ENCODE assay signal across 8 cellular contexts in the genomic region with DNA sequence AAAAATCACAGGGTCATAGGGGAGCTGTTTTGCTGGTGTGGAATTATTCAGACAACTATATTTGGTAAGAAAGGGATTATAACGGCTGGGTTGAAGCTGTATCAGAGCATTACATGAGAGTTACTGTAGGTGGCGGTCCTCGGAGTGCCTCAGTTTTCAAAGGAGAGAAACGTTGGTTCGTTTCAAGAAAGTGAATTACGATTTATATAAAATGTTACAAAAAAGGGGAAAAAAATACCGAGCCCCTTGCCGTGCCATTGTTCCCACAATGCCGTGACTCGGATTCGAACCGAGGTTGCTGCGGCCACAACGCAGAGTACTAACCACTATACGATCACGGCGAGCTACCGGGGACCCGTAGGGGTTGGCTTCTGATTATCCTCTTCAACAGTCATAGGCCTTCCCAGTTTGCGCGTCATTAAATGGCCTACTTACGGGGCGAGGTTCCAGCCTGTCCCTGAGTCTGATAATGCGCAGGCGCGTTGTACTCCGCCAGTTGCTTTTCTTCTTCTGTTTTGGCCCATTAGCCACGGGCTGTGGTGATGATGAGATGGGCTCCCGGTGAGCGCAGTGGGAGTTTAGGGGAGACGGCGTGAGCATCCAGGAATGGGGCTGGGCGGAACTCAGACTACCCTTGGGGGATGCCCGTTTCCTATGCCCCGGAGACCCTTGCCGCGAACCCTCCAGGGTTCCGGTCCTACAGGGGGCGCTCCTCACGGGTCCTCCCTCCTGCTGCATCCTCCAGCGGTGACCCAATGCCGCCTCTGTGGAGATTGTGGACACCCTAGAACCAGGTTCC. TPM values are rescaled to one million over a fixed set of nuclear protein-coding genes. Genes with fewer than 3 reads are reported as not detected.
DNase-seq lines count a peak whose midpoint lies in the region; ATAC-seq and TF ChIP-seq lines count a peak whose summit lies in the region.

No MANE protein-coding gene starts in this region.

- DNase-seq in COLO829 (ENCODE audit: low spot score), result peak; percentile 75
- peak; percentile 82 for DNase-seq in HPDE6-E6E7 (ENCODE audit: extremely low spot score)
- DNase-seq in NOMO-1 (lab: John Stamatoyannopoulos, UW; ENCODE audit: unreplicated experiment in 2 of 2), result peak; percentile 93 to 97
- DNase-seq in activated CD8-positive, alpha-beta memory T cell treated with anti-CD3 and anti-CD28 coated beads, Interleukin-2, amount 10 ng/mL, durations not matched to agents 7 days and 5 days, result peak; percentile 97
- peak; percentile 91 for DNase-seq in endothelial cell (ENCODE audit: low spot score)
- DNase-seq in middle frontal gyrus (ENCODE audit: extremely low spot score, low spot score), result peak; percentile 96
- DNase-seq in stimulated activated CD8-positive, alpha-beta memory T cell treated with anti-CD3 and anti-CD28 coated beads, Interleukin-2, amount 100 ng/mL, for 1 hour (ENCODE audit: low read depth in 2 of 2), result peak; percentile 84 to 91

- ATAC-seq in GM19463 (IDR thresholded peaks at IDR 0.05; ENCODE audit: unreplicated experiment), result peak; percentile 43
- peak; percentile 74 for ATAC-seq in activated CD8-positive, alpha-beta memory T cell treated with anti-CD3 and anti-CD28 coated beads, Interleukin-2, amount 10 ng/mL, durations not matched to agents 7 days and 5 days

- H3K4me1 Mint-ChIP-seq in activated CD8-positive, alpha-beta memory T cell treated with anti-CD3 and anti-CD28 coated beads, Interleukin-2, amount 10 ng/mL, durations not matched to agents 7 days and 5 days, result peaks cover 10% of the 10 kb centered on the region
- peaks cover 15% of the 10 kb centered on the region for H3K4me1 Mint-ChIP-seq in endothelial cell (ENCODE audit: unreplicated experiment)

- no peaks in the 10 kb centered on the region for H3K9me3 Mint-ChIP-seq in activated CD8-positive, alpha-beta memory T cell treated with anti-CD3 and anti-CD28 coated beads, Interleukin-2, amount 10 ng/mL, durations not matched to agents 7 days and 5 days (ENCODE audit: low read depth)
- H3K9me3 Mint-ChIP-seq in endothelial cell (ENCODE audit: unreplicated experiment), result no peaks in the 10 kb centered on the region

- peaks cover 5% of the 10 kb centered on the region for H3K27me3 Mint-ChIP-seq in activated CD8-positive, alpha-beta memory T cell treated with anti-CD3 and anti-CD28 coated beads, Interleukin-2, amount 10 ng/mL, durations not matched to agents 7 days and 5 days
- H3K27me3 Mint-ChIP-seq in endothelial cell (ENCODE audit: unreplicated experiment), result peaks cover 17% of the 10 kb centered on the region

- CTCF ChIA-PET in activated CD8-positive, alpha-beta memory T cell treated with anti-CD3 and anti-CD28 coated beads, Interleukin-2, amount 10 ng/mL, durations not matched to agents 7 days and 5 days (lab: Charles Lee), result interaction anchor here (0.5 to 17.2 kb wide), 17 partner anchors 9 to 388 kb away, joined by 3 to 258 read pairs (median 4); partner anchors contain the start of gene SHF

- no peak overlapping the region for H3K4me3 Mint-ChIP-seq in activated CD8-positive, alpha-beta memory T cell treated with anti-CD3 and anti-CD28 coated beads, Interleukin-2, amount 10 ng/mL, durations not matched to agents 7 days and 5 days
- no peak overlapping the region for H3K4me3 Mint-ChIP-seq in endothelial cell (ENCODE audit: unreplicated experiment)

- H3K27ac Mint-ChIP-seq in activated CD8-positive, alpha-beta memory T cell treated with anti-CD3 and anti-CD28 coated beads, Interleukin-2, amount 10 ng/mL, durations not matched to agents 7 days and 5 days, result no peak overlapping the region
- H3K27ac Mint-ChIP-seq in endothelial cell (ENCODE audit: unreplicated experiment), result peak overlapping the region; percentile 96

- no peaks in the 10 kb centered on the region for H3K36me3 Mint-ChIP-seq in activated CD8-positive, alpha-beta memory T cell treated with anti-CD3 and anti-CD28 coated beads, Interleukin-2, amount 10 ng/mL, durations not matched to agents 7 days and 5 days
- peaks cover 14% of the 10 kb centered on the region for H3K36me3 Mint-ChIP-seq in endothelial cell (ENCODE audit: low read depth, unreplicated experiment)

- peak; percentile 59 for TF ChIP-seq CTCF in endothelial cell (IDR thresholded peaks at IDR 0.05; ENCODE audit: unreplicated experiment)

RNA-seq across cellular contexts. Expression of gene SHF, which starts 10.8 kb away (rescaled TPM):
- total RNA-seq in activated CD8-positive, alpha-beta memory T cell treated with anti-CD3 and anti-CD28 coated beads, Interleukin-2, amount 10 ng/mL, durations not matched to agents 7 days and 5 days, result 1 to 10 TPM; 2.2 to 4.5 TPM
- 23.0 TPM for total RNA-seq in endothelial cell (ENCODE audit: unreplicated experiment)

RNA-seq across cellular contexts. Expression of gene SLC28A2, which starts 53.5 kb away (rescaled TPM):
- total RNA-seq in activated CD8-positive, alpha-beta memory T cell treated with anti-CD3 and anti-CD28 coated beads, Interleukin-2, amount 10 ng/mL, durations not matched to agents 7 days and 5 days, result not detected
- total RNA-seq in endothelial cell (ENCODE audit: unreplicated experiment), result not detected

Comparison
In these comparisons a context has a peak if more than half of its experiments do, and no peak if none do; other contexts are left out.
1. Peak in every context shown above with its lines: DNase-seq and ATAC-seq.